7 cellular contexts compared by ENCODE assay signal in the genomic region with DNA sequence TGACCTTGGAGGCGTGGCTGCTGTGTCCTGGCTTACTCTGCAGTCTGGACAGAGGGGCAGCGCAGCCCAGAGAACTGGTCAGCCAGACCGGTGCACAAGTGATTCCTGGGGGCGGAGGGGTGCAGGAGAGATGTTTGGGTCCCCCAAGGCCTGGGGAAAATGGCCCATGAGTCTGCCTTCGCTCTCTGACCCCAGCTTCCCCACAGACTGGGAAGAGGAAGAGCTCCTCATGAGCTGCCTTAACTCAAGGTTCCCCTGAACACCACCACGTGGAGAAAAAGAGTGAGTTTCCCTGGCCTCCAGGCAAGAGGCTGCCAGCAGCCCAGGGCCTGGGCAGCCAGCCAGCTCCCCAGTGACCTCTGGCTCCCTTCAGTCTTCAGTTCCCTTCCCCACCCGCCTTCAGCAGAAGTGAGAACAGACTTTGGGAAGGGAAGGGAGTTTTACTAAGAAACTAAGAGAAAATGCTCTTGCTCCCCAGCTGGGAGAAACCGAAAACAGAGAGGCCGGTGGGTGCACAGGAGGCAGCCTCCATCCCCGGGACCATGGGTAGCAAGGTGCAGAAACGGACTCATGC. TPM values are rescaled to one million over a fixed set of nuclear protein-coding genes. Genes with fewer than 3 reads are reported as not detected.
DNase-seq lines count a peak whose midpoint lies in the region; ATAC-seq, FAIRE-seq and TF ChIP-seq lines count a peak whose summit lies in the region.

No MANE protein-coding gene starts in this region.

- intact Hi-C loops in endothelial cell of umbilical vein (cut with micrococcal nuclease), result no loop called here

- H3K4me2 ChIP-seq in endothelial cell of umbilical vein (ENCODE audit: insufficient read depth, low read length), result no peak overlapping the region

- H3K27me3 Mint-ChIP-seq in nephron (ENCODE audit: low read depth), result peaks cover 8% of the 10 kb centered on the region

- FAIRE-seq in endothelial cell of umbilical vein (lab: Jason Lieb, UNC), result peak; percentile 98

- TF ChIP-seq CTCF in endothelial cell of umbilical vein (IDR thresholded peaks at IDR 0.05; ENCODE audit: extremely low read depth in 1 of 2, insufficient read depth in 1 of 2, low read depth in 1 of 2, low read length in 2 of 2) (no peak), nephron (IDR thresholded peaks at IDR 0.05; ENCODE audit: unreplicated experiment in 3 of 3) (no peak)

- no peaks in the 10 kb centered on the region for H3K36me3 Mint-ChIP-seq in nephron (ENCODE audit: low read depth)

- DNase-seq in OCI-M1 (lab: John Stamatoyannopoulos, UW), result peak; percentile 85
- peak; percentile 79 for DNase-seq in endothelial cell of umbilical vein (ENCODE audit: low read depth, low spot score)
- no peak for DNase-seq in germinal center (ENCODE audit: low spot score)

- no peaks in the 10 kb centered on the region for H4K20me1 ChIP-seq in endothelial cell of umbilical vein (replicated peaks; ENCODE audit: control insufficient read depth, extremely low read depth, insufficient read depth, low read length)

- H3K4me1 ChIP-seq in endothelial cell of umbilical vein (ENCODE audit: control insufficient read depth, extremely low read depth, insufficient read depth, low read length), result peaks cover 22% of the 10 kb centered on the region

- no peaks in the 10 kb centered on the region for H3K36me3 ChIP-seq in endothelial cell of umbilical vein (ENCODE audit: control insufficient read depth in 2 of 2, extremely low read depth in 1 of 2, insufficient read depth in 2 of 2, low read length in 2 of 2)

- no peaks in the 10 kb centered on the region for H3K9me3 ChIP-seq in endothelial cell of umbilical vein (replicated peaks; ENCODE audit: control insufficient read depth, insufficient read depth, low read length)

- no peak overlapping the region for H2AFZ ChIP-seq in endothelial cell of umbilical vein (ENCODE audit: low read depth, low read length)

- H3K27ac Mint-ChIP-seq in nephron, result peak overlapping the region; percentile 83 to 98 (median 92)

- H3K4me3 Mint-ChIP-seq in nephron, result peak overlapping the region; percentile 25 to 39 (median 36)

- dilution Hi-C loops in endothelial cell of umbilical vein (cut with MboI; ENCODE audit: extremely low pct_ligation_motif_present, low sequenced_read_pairs), result no loop called here

- H3K9me1 ChIP-seq in endothelial cell of umbilical vein (replicated peaks; ENCODE audit: control insufficient read depth, extremely low read depth, insufficient read depth, low read length), result no peaks in the 10 kb centered on the region

- TF ChIP-seq POLR2A in GM18526 (IDR thresholded peaks at IDR 0.05; ENCODE audit: extremely low read depth, insufficient read length) (peak; percentile 18), endothelial cell of umbilical vein (IDR thresholded peaks at IDR 0.05; ENCODE audit: low read depth, low read length) (no peak)

- no peak overlapping the region for H3K27ac ChIP-seq in endothelial cell of umbilical vein (ENCODE audit: insufficient read depth, low read depth, low read length)

- peaks cover 26% of the 10 kb centered on the region for H3K4me1 Mint-ChIP-seq in nephron

- no peak overlapping the region for H3K9ac ChIP-seq in endothelial cell of umbilical vein (replicated peaks; ENCODE audit: extremely low read depth, insufficient read depth, low read length)

- POLR2A ChIA-PET in endothelial cell of umbilical vein (lab: Charles Lee), result interaction anchor here (0.6 to 1.3 kb wide), 2 partner anchors 8 to 43 kb away, joined by 3 read pairs; a partner anchor contains a TSS

- no peaks in the 10 kb centered on the region for H3K27me3 ChIP-seq in endothelial cell of umbilical vein (ENCODE audit: control insufficient read depth in 2 of 2, insufficient read depth in 2 of 2, low read length in 2 of 2)

- H3K79me2 ChIP-seq in endothelial cell of umbilical vein (ENCODE audit: control insufficient read depth, insufficient read depth, low read length), result no peaks in the 10 kb centered on the region

- no peaks in the 10 kb centered on the region for H3K9me3 Mint-ChIP-seq in nephron

- CTCF ChIA-PET in endothelial cell of umbilical vein (lab: Charles Lee), result interaction anchor here (0.9 to 1.5 kb wide), 5 partner anchors 10 to 107 kb away, joined by 3 to 12 read pairs (median 5); no protein-coding TSS in a partner anchor

- no TSS peak for BruUV-seq in endothelial cell of umbilical vein (replicated peaks; lab: Mats Ljungman, UMichigan)

- ATAC-seq in GM21528 (IDR thresholded peaks at IDR 0.05; ENCODE audit: low FRiP score, unreplicated experiment) (no peak), HG03378 (IDR thresholded peaks at IDR 0.05; ENCODE audit: unreplicated experiment) (no peak)

- no peak overlapping the region for H3K4me3 ChIP-seq in endothelial cell of umbilical vein (replicated peaks in 1 of 3; ENCODE audit: insufficient read depth in 1 of 3, low read depth in 1 of 3, low read length in 3 of 3)

TF ChIP-seq in endothelial cell of umbilical vein, 7 proteins besides CTCF, POLR2A, EP300 and RAD21:
- TF ChIP-seq MYC (IDR thresholded peaks at IDR 0.05; ENCODE audit: low read depth, low read length), result no peak
- TF ChIP-seq, protein P1, sequence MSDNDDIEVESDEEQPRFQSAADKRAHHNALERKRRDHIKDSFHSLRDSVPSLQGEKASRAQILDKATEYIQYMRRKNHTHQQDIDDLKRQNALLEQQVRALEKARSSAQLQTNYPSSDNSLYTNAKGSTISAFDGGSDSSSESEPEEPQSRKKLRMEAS (IDR thresholded peaks at IDR 0.05; ENCODE audit: insufficient read depth, insufficient read length), result peak; percentile 42
- no peak for TF ChIP-seq JUN (IDR thresholded peaks at IDR 0.05; ENCODE audit: borderline replicate concordance, insufficient read depth, insufficient read length, low read depth)
- no peak for TF ChIP-seq FOS (IDR thresholded peaks at IDR 0.05; ENCODE audit: borderline replicate concordance, insufficient read depth, low read length)
- no peak for TF ChIP-seq POLR2AphosphoS5 (IDR thresholded peaks at IDR 0.05; ENCODE audit: insufficient read depth, low read depth, low read length)
- no peak for TF ChIP-seq GATA2 (IDR thresholded peaks at IDR 0.05; ENCODE audit: insufficient read depth, insufficient read length, low read depth, low read length)
- no peak for TF ChIP-seq EZH2 (IDR thresholded peaks at IDR 0.05; ENCODE audit: borderline replicate concordance, low read depth, low read length, severe bottlenecking)

RNA-seq across cellular contexts. Expression of a gene that starts 2.0 kb away (rescaled TPM):
- total RNA-seq in endothelial cell of umbilical vein, result not detected in 2 replicates
- not detected in 2 replicates for polyA plus RNA-seq in endothelial cell of umbilical vein
- polyA plus RNA-seq in endothelial cell of umbilical vein (2011; cell fraction: cytosol; rRNA removed), result not detected in 2 replicates
- not detected in 2 replicates for polyA plus RNA-seq in endothelial cell of umbilical vein (2011; cell fraction: nucleus; rRNA removed)
- not detected in 2 replicates for polyA plus RNA-seq in endothelial cell of umbilical vein (2012)
- polyA minus RNA-seq in endothelial cell of umbilical vein, result not detected in 2 replicates
- polyA minus RNA-seq in endothelial cell of umbilical vein (2011; cell fraction: cytosol; rRNA and poly(A)+ RNA removed), result not detected
- not detected in 2 replicates for polyA minus RNA-seq in endothelial cell of umbilical vein (2011; cell fraction: nucleus; rRNA and poly(A)+ RNA removed)

RNA-seq across cellular contexts. Expression of a gene that starts 13.7 kb away (rescaled TPM):
- 0.99 and 1.3 TPM in 2 replicates for total RNA-seq in endothelial cell of umbilical vein
- polyA plus RNA-seq in endothelial cell of umbilical vein, result 0.07 and 0.16 TPM in 2 replicates
- 0.04 and 0.08 TPM in 2 replicates for polyA plus RNA-seq in endothelial cell of umbilical vein (2011; cell fraction: cytosol; rRNA removed)
- 0.29 and 0.32 TPM in 2 replicates for polyA plus RNA-seq in endothelial cell of umbilical vein (2011; cell fraction: nucleus; rRNA removed)
- not detected in 2 replicates for polyA plus RNA-seq in endothelial cell of umbilical vein (2012)
- polyA minus RNA-seq in endothelial cell of umbilical vein, result 0.08 TPM in 1 of 2 replicates, not detected in the other
- not detected for polyA minus RNA-seq in endothelial cell of umbilical vein (2011; cell fraction: cytosol; rRNA and poly(A)+ RNA removed)
- 0.14 TPM in 1 of 2 replicates, not detected in the other for polyA minus RNA-seq in endothelial cell of umbilical vein (2011; cell fraction: nucleus; rRNA and poly(A)+ RNA removed)

RNA-seq across cellular contexts. Expression of a gene that starts 15.7 kb away (rescaled TPM):
- 58.0 and 72.4 TPM in 2 replicates for total RNA-seq in endothelial cell of umbilical vein
- 23.2 and 26.7 TPM in 2 replicates for polyA plus RNA-seq in endothelial cell of umbilical vein
- 7.1 and 11.0 TPM in 2 replicates for polyA plus RNA-seq in endothelial cell of umbilical vein (2011; cell fraction: cytosol; rRNA removed)
- polyA plus RNA-seq in endothelial cell of umbilical vein (2011; cell fraction: nucleus; rRNA removed), result 51.1 and 62.2 TPM in 2 replicates
- 13.7 and 26.4 TPM in 2 replicates for polyA plus RNA-seq in endothelial cell of umbilical vein (2012)
- polyA minus RNA-seq in endothelial cell of umbilical vein, result 14.8 and 17.1 TPM in 2 replicates
- 36.7 TPM for polyA minus RNA-seq in endothelial cell of umbilical vein (2011; cell fraction: cytosol; rRNA and poly(A)+ RNA removed)
- polyA minus RNA-seq in endothelial cell of umbilical vein (2011; cell fraction: nucleus; rRNA and poly(A)+ RNA removed), result 17.9 and 26.0 TPM in 2 replicates

RNA-seq across cellular contexts. Expression of a gene that starts 24.1 kb away (rescaled TPM):
- 58.6 and 65.9 TPM in 2 replicates for total RNA-seq in endothelial cell of umbilical vein
- 281 and 431 TPM in 2 replicates for polyA plus RNA-seq in endothelial cell of umbilical vein
- 97.5 and 128 TPM in 2 replicates for polyA plus RNA-seq in endothelial cell of umbilical vein (2011; cell fraction: cytosol; rRNA removed)
- 46.6 and 51.0 TPM in 2 replicates for polyA plus RNA-seq in endothelial cell of umbilical vein (2011; cell fraction: nucleus; rRNA removed)
- 63.4 and 110 TPM in 2 replicates for polyA plus RNA-seq in endothelial cell of umbilical vein (2012)
- polyA minus RNA-seq in endothelial cell of umbilical vein, result 144 and 146 TPM in 2 replicates
- polyA minus RNA-seq in endothelial cell of umbilical vein (2011; cell fraction: cytosol; rRNA and poly(A)+ RNA removed), result 62.3 TPM
- polyA minus RNA-seq in endothelial cell of umbilical vein (2011; cell fraction: nucleus; rRNA and poly(A)+ RNA removed), result 15.9 and 17.9 TPM in 2 replicates

RNA-seq across cellular contexts. Expression of a gene that starts 42.6 kb away (rescaled TPM):
- total RNA-seq in endothelial cell of umbilical vein, result 110 and 111 TPM in 2 replicates
- 159 and 174 TPM in 2 replicates for polyA plus RNA-seq in endothelial cell of umbilical vein
- polyA plus RNA-seq in endothelial cell of umbilical vein (2011; cell fraction: cytosol; rRNA removed), result 132 and 151 TPM in 2 replicates
- 73.7 and 83.5 TPM in 2 replicates for polyA plus RNA-seq in endothelial cell of umbilical vein (2011; cell fraction: nucleus; rRNA removed)
- 55.8 and 72.4 TPM in 2 replicates for polyA plus RNA-seq in endothelial cell of umbilical vein (2012)
- polyA minus RNA-seq in endothelial cell of umbilical vein, result 65.8 and 76.3 TPM in 2 replicates
- 114 TPM for polyA minus RNA-seq in endothelial cell of umbilical vein (2011; cell fraction: cytosol; rRNA and poly(A)+ RNA removed)
- 23.5 and 26.9 TPM in 2 replicates for polyA minus RNA-seq in endothelial cell of umbilical vein (2011; cell fraction: nucleus; rRNA and poly(A)+ RNA removed)
